8 cellular contexts compared by ENCODE assay signal in the genomic region with DNA sequence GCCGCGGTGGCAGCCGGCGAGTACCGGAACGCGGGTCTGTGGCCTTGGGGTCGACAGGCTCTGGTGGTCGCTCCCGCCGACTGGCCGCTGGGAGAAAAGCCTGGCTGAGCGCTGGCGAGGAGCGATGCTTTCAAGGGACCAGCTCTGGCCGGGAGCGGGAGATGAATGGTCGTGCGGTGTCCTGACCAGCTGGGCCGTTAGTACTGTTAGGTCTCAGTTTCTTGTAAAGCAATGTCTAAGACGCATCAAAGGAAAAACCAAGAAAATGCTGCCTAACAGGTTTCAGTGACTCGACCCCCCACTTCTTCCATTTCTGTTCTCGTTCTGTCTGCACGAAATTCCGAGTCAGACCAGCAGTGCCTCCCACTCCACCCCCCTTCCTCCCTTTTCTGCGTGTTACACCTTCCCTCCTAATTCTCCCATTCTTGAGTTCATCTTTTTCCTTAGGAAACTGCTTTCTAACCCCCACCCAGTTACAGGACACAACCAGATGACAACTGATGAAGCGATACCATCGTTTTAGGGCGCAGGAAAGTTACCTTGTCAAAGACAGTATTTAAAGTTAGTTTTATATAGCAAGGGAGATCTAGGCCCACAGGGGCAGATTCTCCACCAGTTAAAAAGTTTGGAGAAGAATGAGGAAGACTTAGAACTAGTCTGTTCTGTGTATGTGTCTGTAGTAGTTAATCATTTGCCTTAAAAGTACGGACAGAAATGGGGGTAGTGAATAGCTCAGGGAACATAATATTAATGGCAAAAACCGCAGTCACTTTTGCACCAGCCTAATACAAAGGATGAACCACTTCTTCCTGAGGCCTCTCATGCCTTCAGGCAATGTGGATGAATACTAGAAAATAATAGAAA. TPM values are rescaled to one million over a fixed set of nuclear protein-coding genes. Genes with fewer than 3 reads are reported as not detected.
DNase-seq lines count a peak whose midpoint lies in the region; TF ChIP-seq lines count a peak whose summit lies in the region.

No MANE protein-coding gene starts in this region.

- H3K9me3 ChIP-seq in H9 (ENCODE audit: control insufficient read depth, low read depth, low read length): no peaks in the 10 kb centered on the region
- no peaks in the 10 kb centered on the region for H3K9me3 ChIP-seq in OCI-LY3 (ENCODE audit: insufficient read depth, low read length)
- H3K9me3 ChIP-seq in tibial artery: no peaks in the 10 kb centered on the region

- H2BK20ac ChIP-seq in H9 (ENCODE audit: low read depth, low read length, poor library complexity, severe bottlenecking): no peak overlapping the region

- H3K4me1 ChIP-seq in H9 (ENCODE audit: insufficient read depth, low read length): peaks cover 2% of the 10 kb centered on the region; the same call in 1 of the 2 replicates
- peaks cover 14% of the 10 kb centered on the region for H3K4me1 ChIP-seq in OCI-LY3 (ENCODE audit: low read length)
- H3K4me1 ChIP-seq in tibial artery: peaks cover 0 to 43% (median 24%) of the 10 kb centered on the region in 4 donors

- peaks cover 8% of the 10 kb centered on the region for H3K23me2 ChIP-seq in H9 (ENCODE audit: insufficient read length, low read depth, low read length, poor library complexity, severe bottlenecking)

- H2BK120ac ChIP-seq in H9 (ENCODE audit: low read depth, low read length, poor library complexity, severe bottlenecking): no peak overlapping the region

- peaks cover 14 to 17% of the 10 kb centered on the region in 2 experiments for H3K4me1 Mint-ChIP-seq in H9
- no peaks in the 10 kb centered on the region for H3K4me1 Mint-ChIP-seq in dendritic cell treated with granulocyte-macrophage colony-stimulating factor and Interleukin-4, amounts not matched to agents 40 ng/mL and 50 ng/mL, for 4 days (ENCODE audit: low read depth)

- H3K27me3 Mint-ChIP-seq in H9 (ENCODE audit: low read depth): no peaks in the 10 kb centered on the region
- H3K27me3 Mint-ChIP-seq in dendritic cell treated with granulocyte-macrophage colony-stimulating factor and Interleukin-4, amounts not matched to agents 40 ng/mL and 50 ng/mL, for 4 days: no peaks in the 10 kb centered on the region

- H2BK15ac ChIP-seq in H9 (ENCODE audit: low read depth, low read length): no peak overlapping the region; the same call in 1 of the 2 replicates

- no peak overlapping the region for H3K23ac ChIP-seq in H9 (ENCODE audit: insufficient read length, low read depth, low read length)

- H3K4ac ChIP-seq in H9 (ENCODE audit: low read depth, low read length): no peak overlapping the region

- H3K14ac ChIP-seq in H9 (ENCODE audit: insufficient read depth, low read length): peak overlapping the region; percentile 88

- H3K79me2 ChIP-seq in H9 (ENCODE audit: insufficient read depth, low read length): peaks cover 17% of the 10 kb centered on the region; the same call in 1 of the 2 replicates
- H3K79me2 ChIP-seq in OCI-LY3 (ENCODE audit: low read length): peaks cover 60% of the 10 kb centered on the region

- H3K27ac Mint-ChIP-seq in H9: peak overlapping the region; percentile 92 to 99 (median 99)
- H3K27ac Mint-ChIP-seq in dendritic cell treated with granulocyte-macrophage colony-stimulating factor and Interleukin-4, amounts not matched to agents 40 ng/mL and 50 ng/mL, for 4 days: peak overlapping the region; percentile 99

- no peak for TF ChIP-seq CTCF in GM12865 (IDR thresholded peaks at IDR 0.05; ENCODE audit: insufficient read depth, low read depth, low read length, missing control alignments)
- TF ChIP-seq CTCF in H9 (conservative IDR thresholded peaks at IDR 0.05): no peak
- TF ChIP-seq CTCF in OCI-LY3 (IDR thresholded peaks at IDR 0.05; ENCODE audit: low read depth, low read length): no peak
- no peak for TF ChIP-seq CTCF in tibial artery (IDR thresholded peaks at IDR 0.05)

- H3K27ac ChIP-seq in H9 (ENCODE audit: insufficient read length, low read depth, low read length) (no peak overlapping the region), OCI-LY3 (ENCODE audit: low read length) (peak overlapping the region; percentile 75), tibial artery (peak overlapping the region; percentile 98)

- H3K9ac ChIP-seq in H9 (ENCODE audit: extremely low read depth, insufficient read length, low read length): peak overlapping the region; percentile 99
- H3K9ac ChIP-seq in OCI-LY3 (ENCODE audit: low read length): peak overlapping the region; percentile 99

- H2AK5ac ChIP-seq in H9 (ENCODE audit: insufficient read length, low read length): no peak overlapping the region

- H3K4me3 Mint-ChIP-seq in H9: peak overlapping the region; percentile 98 to 99
- peak overlapping the region; percentile 89 for H3K4me3 Mint-ChIP-seq in dendritic cell treated with granulocyte-macrophage colony-stimulating factor and Interleukin-4, amounts not matched to agents 40 ng/mL and 50 ng/mL, for 4 days

- H3K56ac ChIP-seq in H9 (ENCODE audit: insufficient read length, low read depth, low read length): no peak overlapping the region

- H4K91ac ChIP-seq in H9 (ENCODE audit: insufficient read length, low read depth, low read length): no peak overlapping the region

- no peak overlapping the region for H3T11ph ChIP-seq in H9 (ENCODE audit: low read length)

- H4K5ac ChIP-seq in H9 (ENCODE audit: insufficient read length, low read depth, low read length): peak overlapping the region; percentile 77

- H3K36me3 Mint-ChIP-seq in H9 (ENCODE audit: insufficient read depth in 1 of 3, low read depth in 3 of 3): no peaks in the 10 kb centered on the region
- H3K36me3 Mint-ChIP-seq in dendritic cell treated with granulocyte-macrophage colony-stimulating factor and Interleukin-4, amounts not matched to agents 40 ng/mL and 50 ng/mL, for 4 days (ENCODE audit: low read depth): peaks cover 15% of the 10 kb centered on the region

- H3K9me3 Mint-ChIP-seq in H9: no peaks in the 10 kb centered on the region
- H3K9me3 Mint-ChIP-seq in dendritic cell treated with granulocyte-macrophage colony-stimulating factor and Interleukin-4, amounts not matched to agents 40 ng/mL and 50 ng/mL, for 4 days: no peaks in the 10 kb centered on the region

- no peak overlapping the region for H2BK12ac ChIP-seq in H9 (ENCODE audit: insufficient read length, low read depth, low read length)

- intact Hi-C loops in dendritic cell treated with granulocyte-macrophage colony-stimulating factor and Interleukin-4, amounts not matched to agents 40 ng/mL and 50 ng/mL, for 4 days (cut with micrococcal nuclease): loop anchor here (1.0 to 10.0 kb wide), 3 partner anchors 81 to 655 kb away; a partner anchor contains a TSS
- intact Hi-C loops in tibial artery (cut with DNase I; ENCODE audit: low total_unique reads): loop anchor here (5.0 to 10.0 kb wide), 2 partner anchors 213 to 445 kb away; a partner anchor contains a TSS

- DNase-seq in GM12865 (ENCODE audit: low read depth): no peak
- DNase-seq in H9: no peak
- DNase-seq in medulla oblongata (ENCODE audit: extremely low spot score): peak; percentile 11
- no peak for DNase-seq in tibial artery
- no peak for DNase-seq in DMS153 (lab: John Stamatoyannopoulos, UW)
- DNase-seq in NCI-H1092 (lab: John Stamatoyannopoulos, UW): no peak

- no peak overlapping the region for H4K8ac ChIP-seq in H9 (replicated peaks; ENCODE audit: insufficient read length, low read depth, low read length)

- H3K36me3 ChIP-seq in OCI-LY3 (replicated peaks; ENCODE audit: low read depth, low read length) (peaks cover 3% of the 10 kb centered on the region), tibial artery (no peaks in the 10 kb centered on the region)

- H3K4me3 ChIP-seq in GM12865 (ENCODE audit: low read depth, low read length) (peak overlapping the region; percentile 94), OCI-LY3 (ENCODE audit: low read length) (peak overlapping the region; percentile 99), tibial artery (peak overlapping the region; percentile 71 to 72)

- no peak overlapping the region for H2AFZ ChIP-seq in H9 (ENCODE audit: low read length)
- peak overlapping the region; percentile 99 for H2AFZ ChIP-seq in OCI-LY3 (ENCODE audit: low read depth, low read length)

- no CpG with 5 or more reads among the region's 31 CpGs for WGBS in H9 (ENCODE audit: extremely low coverage, insufficient read length, low lambda C conversion rate)

- H3K4me2 ChIP-seq in H9 (ENCODE audit: insufficient read depth, insufficient read length, low read length): peak overlapping the region; percentile 89
- peak overlapping the region; percentile 99 for H3K4me2 ChIP-seq in OCI-LY3 (ENCODE audit: low read length)

- peaks cover 3% of the 10 kb centered on the region for H3K79me1 ChIP-seq in H9 (ENCODE audit: insufficient read depth, low read depth, low read length, poor library complexity, severe bottlenecking)

- no peaks in the 10 kb centered on the region for H4K20me1 ChIP-seq in H9 (ENCODE audit: control insufficient read depth, insufficient read depth, insufficient read length)
- peaks cover 13% of the 10 kb centered on the region; the same call in 1 of the 2 replicates for H4K20me1 ChIP-seq in OCI-LY3 (ENCODE audit: insufficient read depth, low read length)

- H3K27me3 ChIP-seq in H9 (ENCODE audit: insufficient read depth, low read length): no peaks in the 10 kb centered on the region
- no peaks in the 10 kb centered on the region for H3K27me3 ChIP-seq in OCI-LY3 (ENCODE audit: low read depth, low read length)
- no peaks in the 10 kb centered on the region for H3K27me3 ChIP-seq in tibial artery

- H3K18ac ChIP-seq in H9 (ENCODE audit: insufficient read length, low read depth, low read length): peak overlapping the region; percentile 90

- no peak overlapping the region for H2BK5ac ChIP-seq in H9 (ENCODE audit: insufficient read length, low read length)

RNA-seq across cellular contexts. Expression of a gene that starts 1.0 kb away (rescaled TPM):
- 37.3 and 37.7 TPM in 2 replicates for total RNA-seq in H9 (2021)
